ENCODE assay signal across 13 cellular contexts in the genomic region with DNA sequence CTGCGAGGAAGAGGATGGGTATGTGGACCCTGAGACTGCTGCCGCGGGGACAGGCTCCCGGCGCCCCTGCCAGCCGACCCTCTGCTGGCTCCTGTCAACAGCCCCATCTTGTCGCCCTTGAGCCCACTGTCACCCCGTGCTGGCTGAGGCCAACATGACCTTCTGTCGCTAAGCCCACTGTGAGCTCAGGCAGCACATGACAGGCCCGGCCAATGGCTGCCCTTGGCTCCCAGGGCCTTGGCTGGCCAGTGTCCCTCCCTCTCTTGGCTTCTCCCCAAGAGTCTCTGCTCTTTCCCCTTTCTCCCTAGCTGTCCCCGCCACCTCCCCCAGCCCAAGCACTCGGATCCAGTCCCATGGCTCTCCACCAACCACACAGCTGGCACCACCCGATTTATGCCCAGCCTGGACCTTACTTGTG. TPM values are rescaled to one million over a fixed set of nuclear protein-coding genes. Genes with fewer than 3 reads are reported as not detected.
DNase-seq lines count a peak whose midpoint lies in the region; ATAC-seq and TF ChIP-seq lines count a peak whose summit lies in the region.
"Had no signal": no experiment of that assay in that cellular context is flagged by ENCODE, and none has a peak within 500 bp of the region (broad histone marks: within the 10 kb centered on the region; RNA-seq: fewer than 3 reads in every experiment).

No MANE protein-coding gene starts in this region.

- peaks cover 25% of the 10 kb centered on the region for H3K36me3 Mint-ChIP-seq in stimulated activated naive CD8-positive, alpha-beta T cell treated with anti-CD3 and anti-CD28 coated beads, Interleukin-15, Interleukin-2, amounts not matched to agents 100 ng/mL and 50 ng/mL, for 24 hours (ENCODE audit: low read depth)
- peaks cover 27% of the 10 kb centered on the region for H3K36me3 Mint-ChIP-seq in activated T-helper 17 cell treated with anti-CD3 and anti-CD28 coated beads, Interleukin-2, amount 50 U/mL, for 72 hours (ENCODE audit: low read depth)
- H3K36me3 Mint-ChIP-seq in stimulated activated effector memory CD8-positive, alpha-beta T cell treated with anti-CD3 and anti-CD28 coated beads, Interleukin-12 subunit alpha, Interleukin-12 subunit beta, amount 100 ng/mL, for 72 hours, result peaks cover 32% of the 10 kb centered on the region
- no peaks in the 10 kb centered on the region for H3K36me3 Mint-ChIP-seq in glutamatergic neuron (ENCODE audit: unreplicated experiment)

- H3K4me3 Mint-ChIP-seq in stimulated activated naive CD8-positive, alpha-beta T cell treated with anti-CD3 and anti-CD28 coated beads, Interleukin-15, Interleukin-2, amounts not matched to agents 100 ng/mL and 50 ng/mL, for 24 hours, result no peak overlapping the region
- no peak overlapping the region for H3K4me3 Mint-ChIP-seq in activated T-helper 17 cell treated with anti-CD3 and anti-CD28 coated beads, Interleukin-2, amount 50 U/mL, for 72 hours
- H3K4me3 Mint-ChIP-seq in stimulated activated effector memory CD8-positive, alpha-beta T cell treated with anti-CD3 and anti-CD28 coated beads, Interleukin-12 subunit alpha, Interleukin-12 subunit beta, amount 100 ng/mL, for 72 hours, result no peak overlapping the region
- H3K4me3 Mint-ChIP-seq in glutamatergic neuron (ENCODE audit: unreplicated experiment), result no peak overlapping the region

- no peak for TF ChIP-seq CTCF in right lobe of liver (IDR thresholded peaks at IDR 0.05)
- TF ChIP-seq CTCF in glutamatergic neuron (IDR thresholded peaks at IDR 0.05; ENCODE audit: partially characterized antibody, unreplicated experiment), result no peak

- TF ChIP-seq POLR2A in right lobe of liver (IDR thresholded peaks at IDR 0.05), result no peak

- no peaks in the 10 kb centered on the region for H3K9me3 ChIP-seq in right lobe of liver

- intact Hi-C loops in right lobe of liver (cut with DNase I), result no loop called here

- no peak overlapping the region for H3K27ac ChIP-seq in right lobe of liver
- H3K27ac ChIP-seq: SJSA1 had no signal

- H3K9me3 Mint-ChIP-seq in stimulated activated naive CD8-positive, alpha-beta T cell treated with anti-CD3 and anti-CD28 coated beads, Interleukin-15, Interleukin-2, amounts not matched to agents 100 ng/mL and 50 ng/mL, for 24 hours, result no peaks in the 10 kb centered on the region
- no peaks in the 10 kb centered on the region for H3K9me3 Mint-ChIP-seq in activated T-helper 17 cell treated with anti-CD3 and anti-CD28 coated beads, Interleukin-2, amount 50 U/mL, for 72 hours
- H3K9me3 Mint-ChIP-seq in stimulated activated effector memory CD8-positive, alpha-beta T cell treated with anti-CD3 and anti-CD28 coated beads, Interleukin-12 subunit alpha, Interleukin-12 subunit beta, amount 100 ng/mL, for 72 hours, result no peaks in the 10 kb centered on the region
- H3K9me3 Mint-ChIP-seq in glutamatergic neuron (ENCODE audit: unreplicated experiment), result peaks cover 2% of the 10 kb centered on the region

- no peaks in the 10 kb centered on the region for H3K27me3 ChIP-seq in right lobe of liver
- H3K27me3 ChIP-seq: SJSA1 had no signal

- no peak for DNase-seq in stimulated activated naive CD8-positive, alpha-beta T cell treated with anti-CD3 and anti-CD28 coated beads, Interleukin-15, Interleukin-2, amounts not matched to agents 100 U/mL and 50 U/mL, for 24 hours
- peak in 2 of 3 donors; percentile 56 to 94 for DNase-seq in right lobe of liver
- DNase-seq in stimulated activated effector memory CD8-positive, alpha-beta T cell treated with anti-CD3 and anti-CD28 coated beads, Interleukin-12 subunit alpha, Interleukin-12 subunit beta, amount 100 ng/mL, for 72 hours (ENCODE audit: low spot score in 2 of 2), result no peak
- DNase-seq in kidney glomerular epithelial cell (lab: John Stamatoyannopoulos, UW), result no peak
- DNase-seq in glutamatergic neuron, result no peak
- DNase-seq: EL, NCI-H1436 treated with DMSO at 0.1 percent for 48 hours, NCI-H2081, NCI-H524 had no signal

- no peak overlapping the region for H3K4me3 ChIP-seq in right lobe of liver
- H3K4me3 ChIP-seq: SJSA1 had no signal

- 16% methylated on average over 4 of the region's 13 CpGs for WGBS in right lobe of liver (ENCODE audit: insufficient coverage, low coverage, low lambda C conversion rate, missing lambda C conversion rate)

- peak overlapping the region; percentile 40 for H3K27ac Mint-ChIP-seq in stimulated activated naive CD8-positive, alpha-beta T cell treated with anti-CD3 and anti-CD28 coated beads, Interleukin-15, Interleukin-2, amounts not matched to agents 100 ng/mL and 50 ng/mL, for 24 hours
- peak overlapping the region; percentile 46 for H3K27ac Mint-ChIP-seq in activated T-helper 17 cell treated with anti-CD3 and anti-CD28 coated beads, Interleukin-2, amount 50 U/mL, for 72 hours
- peak overlapping the region; percentile 87 for H3K27ac Mint-ChIP-seq in stimulated activated effector memory CD8-positive, alpha-beta T cell treated with anti-CD3 and anti-CD28 coated beads, Interleukin-12 subunit alpha, Interleukin-12 subunit beta, amount 100 ng/mL, for 72 hours
- no peak overlapping the region for H3K27ac Mint-ChIP-seq in glutamatergic neuron (ENCODE audit: unreplicated experiment)

- H3K27me3 Mint-ChIP-seq in stimulated activated naive CD8-positive, alpha-beta T cell treated with anti-CD3 and anti-CD28 coated beads, Interleukin-15, Interleukin-2, amounts not matched to agents 100 ng/mL and 50 ng/mL, for 24 hours, result no peaks in the 10 kb centered on the region
- H3K27me3 Mint-ChIP-seq in activated T-helper 17 cell treated with anti-CD3 and anti-CD28 coated beads, Interleukin-2, amount 50 U/mL, for 72 hours, result no peaks in the 10 kb centered on the region
- peaks cover 18% of the 10 kb centered on the region for H3K27me3 Mint-ChIP-seq in glutamatergic neuron (ENCODE audit: unreplicated experiment)

- peaks cover 0 to 17% (median 5%) of the 10 kb centered on the region in 4 donors for H3K4me1 ChIP-seq in right lobe of liver

- H3K36me3 ChIP-seq in right lobe of liver, result peaks cover 0 to 19% (median 8%) of the 10 kb centered on the region in 4 donors

- ATAC-seq in stimulated activated naive CD8-positive, alpha-beta T cell treated with anti-CD3 and anti-CD28 coated beads, Interleukin-15, Interleukin-2, amounts not matched to agents 100 U/mL and 50 U/mL, for 24 hours, result no peak
- no peak for ATAC-seq in activated T-helper 17 cell treated with anti-CD3 and anti-CD28 coated beads, Interleukin-2, amount 50 U/mL, for 72 hours (replicated peaks)
- peak; percentile 3 to 45 (median 16) for ATAC-seq in right lobe of liver
- no peak for ATAC-seq in stimulated activated effector memory CD8-positive, alpha-beta T cell treated with anti-CD3 and anti-CD28 coated beads, Interleukin-12 subunit alpha, Interleukin-12 subunit beta, amount 100 ng/mL, for 72 hours
- no peak for ATAC-seq in HG03432 (IDR thresholded peaks at IDR 0.05; ENCODE audit: unreplicated experiment)

- peaks cover 13% of the 10 kb centered on the region for H3K4me1 Mint-ChIP-seq in stimulated activated naive CD8-positive, alpha-beta T cell treated with anti-CD3 and anti-CD28 coated beads, Interleukin-15, Interleukin-2, amounts not matched to agents 100 ng/mL and 50 ng/mL, for 24 hours (ENCODE audit: low read depth)
- H3K4me1 Mint-ChIP-seq in activated T-helper 17 cell treated with anti-CD3 and anti-CD28 coated beads, Interleukin-2, amount 50 U/mL, for 72 hours, result peaks cover under 1% of the 10 kb centered on the region
- peaks cover 1% of the 10 kb centered on the region for H3K4me1 Mint-ChIP-seq in stimulated activated effector memory CD8-positive, alpha-beta T cell treated with anti-CD3 and anti-CD28 coated beads, Interleukin-12 subunit alpha, Interleukin-12 subunit beta, amount 100 ng/mL, for 72 hours
- peaks cover 3% of the 10 kb centered on the region for H3K4me1 Mint-ChIP-seq in glutamatergic neuron (ENCODE audit: low read depth, unreplicated experiment)

RNA-seq across cellular contexts. Expression of gene PEX10, which starts 3.5 kb away (rescaled TPM):
- 10 to 100 TPM; 10.0 to 13.1 TPM for total RNA-seq in activated T-helper 17 cell treated with anti-CD3 and anti-CD28 coated beads, Interleukin-2, amount 50 U/mL, for 72 hours
- total RNA-seq in right lobe of liver (10 to 100 TPM in 3 of 6 experiments, 1 to 10 TPM in 3; 7.4 to 24.3 (median 10.5) TPM), glutamatergic neuron (ENCODE audit: unreplicated experiment) (14.0 TPM)

RNA-seq across cellular contexts. Expression of gene RER1, which starts 17.2 kb away (rescaled TPM):
- total RNA-seq in activated T-helper 17 cell treated with anti-CD3 and anti-CD28 coated beads, Interleukin-2, amount 50 U/mL, for 72 hours, result 100 to 1,000 TPM; 120 to 180 TPM
- total RNA-seq in right lobe of liver (100 to 1,000 TPM in 4 of 6 experiments, 10 to 100 TPM in 2; 76.5 to 166 (median 122) TPM), glutamatergic neuron (ENCODE audit: unreplicated experiment) (93.0 TPM)

RNA-seq across cellular contexts. Expression of gene MORN1, which starts 17.5 kb away (rescaled TPM):
- total RNA-seq in activated T-helper 17 cell treated with anti-CD3 and anti-CD28 coated beads, Interleukin-2, amount 50 U/mL, for 72 hours, result 1 to 10 TPM; 4.4 to 5.3 TPM
- total RNA-seq in right lobe of liver (1 to 10 TPM; 3.1 to 7.1 (median 4.5) TPM), glutamatergic neuron (ENCODE audit: unreplicated experiment) (10.8 TPM)

Comparison
In these comparisons a context has a peak if more than half of its experiments do, and no peak if none do; other contexts are left out.
1. ATAC-seq: peak in right lobe of liver (4 of 4); none in stimulated activated naive CD8-positive, alpha-beta T cell treated with anti-CD3 and anti-CD28 coated beads, Interleukin-15, Interleukin-2, amounts not matched to agents 100 U/mL and 50 U/mL, for 24 hours (single experiment), activated T-helper 17 cell treated with anti-CD3 and anti-CD28 coated beads, Interleukin-2, amount 50 U/mL, for 72 hours (single experiment), stimulated activated effector memory CD8-positive, alpha-beta T cell treated with anti-CD3 and anti-CD28 coated beads, Interleukin-12 subunit alpha, Interleukin-12 subunit beta, amount 100 ng/mL, for 72 hours (single experiment) and HG03432 (single experiment).
2. DNase-seq: peak in right lobe of liver (2 of 3); none in stimulated activated naive CD8-positive, alpha-beta T cell treated with anti-CD3 and anti-CD28 coated beads, Interleukin-15, Interleukin-2, amounts not matched to agents 100 U/mL and 50 U/mL, for 24 hours (single experiment), stimulated activated effector memory CD8-positive, alpha-beta T cell treated with anti-CD3 and anti-CD28 coated beads, Interleukin-12 subunit alpha, Interleukin-12 subunit beta, amount 100 ng/mL, for 72 hours (0 of 2), kidney glomerular epithelial cell (single experiment) and glutamatergic neuron (single experiment).